2 cellular contexts compared by ENCODE assay signal in the genomic region with DNA sequence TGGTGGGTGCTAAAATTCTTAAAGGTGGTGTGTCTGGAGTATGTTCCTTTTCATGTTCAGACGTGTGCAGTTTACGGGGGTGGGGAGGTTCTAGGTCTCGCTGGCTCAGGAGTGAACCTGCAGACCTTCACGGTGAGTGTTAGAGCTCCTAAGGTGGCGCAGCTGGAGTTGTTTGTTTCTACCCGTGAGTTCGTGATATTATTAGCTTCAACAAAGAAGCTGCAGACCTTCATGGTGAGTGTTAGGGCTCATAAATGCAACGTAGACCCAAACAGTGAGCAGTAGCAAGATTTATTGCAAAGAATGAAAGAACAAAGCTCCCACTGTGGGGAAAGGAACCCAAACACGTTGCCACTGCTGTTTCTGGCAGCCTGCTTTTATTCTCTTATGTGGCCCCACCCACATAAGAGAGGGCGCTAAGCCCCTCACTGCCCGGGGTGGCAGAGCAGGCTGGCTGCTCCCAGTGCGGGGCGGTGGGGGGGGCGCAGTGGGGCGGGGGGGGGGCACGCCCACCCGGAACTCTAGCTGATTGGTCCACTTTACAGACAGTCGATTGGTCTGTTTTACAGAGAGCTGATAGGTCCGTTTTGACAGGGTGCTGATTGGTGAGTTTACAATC.
A peak's percentile ranks its signal among the peaks of the same experiment; 100 is the strongest.
TF ChIP-seq lines count a peak whose summit lies in the region.

No MANE protein-coding gene starts in this region.

TF ChIP-seq in HCT116, 20 proteins besides CTCF, POLR2A, EP300 and RAD21:
- TF ChIP-seq ZNF274 (IDR thresholded peaks at IDR 0.05; ENCODE audit: low read depth, low read length) = no peak
- TF ChIP-seq, protein P1, sequence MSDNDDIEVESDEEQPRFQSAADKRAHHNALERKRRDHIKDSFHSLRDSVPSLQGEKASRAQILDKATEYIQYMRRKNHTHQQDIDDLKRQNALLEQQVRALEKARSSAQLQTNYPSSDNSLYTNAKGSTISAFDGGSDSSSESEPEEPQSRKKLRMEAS (IDR thresholded peaks at IDR 0.05) = no peak
- TF ChIP-seq CEBPB (IDR thresholded peaks at IDR 0.05; ENCODE audit: low read depth) = no peak
- no peak for TF ChIP-seq FOSL1 (IDR thresholded peaks at IDR 0.05; ENCODE audit: low read depth)
- TF ChIP-seq, protein P2, sequence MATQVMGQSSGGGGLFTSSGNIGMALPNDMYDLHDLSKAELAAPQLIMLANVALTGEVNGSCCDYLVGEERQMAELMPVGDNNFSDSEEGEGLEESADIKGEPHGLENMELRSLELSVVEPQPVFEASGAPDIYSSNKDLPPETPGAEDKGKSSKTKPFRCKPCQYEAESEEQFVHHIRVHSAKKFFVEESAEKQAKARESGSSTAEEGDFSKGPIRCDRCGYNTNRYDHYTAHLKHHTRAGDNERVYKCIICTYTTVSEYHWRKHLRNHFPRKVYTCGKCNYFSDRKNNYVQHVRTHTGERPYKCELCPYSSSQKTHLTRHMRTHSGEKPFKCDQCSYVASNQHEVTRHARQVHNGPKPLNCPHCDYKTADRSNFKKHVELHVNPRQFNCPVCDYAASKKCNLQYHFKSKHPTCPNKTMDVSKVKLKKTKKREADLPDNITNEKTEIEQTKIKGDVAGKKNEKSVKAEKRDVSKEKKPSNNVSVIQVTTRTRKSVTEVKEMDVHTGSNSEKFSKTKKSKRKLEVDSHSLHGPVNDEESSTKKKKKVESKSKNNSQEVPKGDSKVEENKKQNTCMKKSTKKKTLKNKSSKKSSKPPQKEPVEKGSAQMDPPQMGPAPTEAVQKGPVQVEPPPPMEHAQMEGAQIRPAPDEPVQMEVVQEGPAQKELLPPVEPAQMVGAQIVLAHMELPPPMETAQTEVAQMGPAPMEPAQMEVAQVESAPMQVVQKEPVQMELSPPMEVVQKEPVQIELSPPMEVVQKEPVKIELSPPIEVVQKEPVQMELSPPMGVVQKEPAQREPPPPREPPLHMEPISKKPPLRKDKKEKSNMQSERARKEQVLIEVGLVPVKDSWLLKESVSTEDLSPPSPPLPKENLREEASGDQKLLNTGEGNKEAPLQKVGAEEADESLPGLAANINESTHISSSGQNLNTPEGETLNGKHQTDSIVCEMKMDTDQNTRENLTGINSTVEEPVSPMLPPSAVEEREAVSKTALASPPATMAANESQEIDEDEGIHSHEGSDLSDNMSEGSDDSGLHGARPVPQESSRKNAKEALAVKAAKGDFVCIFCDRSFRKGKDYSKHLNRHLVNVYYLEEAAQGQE (IDR thresholded peaks at IDR 0.05; ENCODE audit: low read depth) = no peak
- TF ChIP-seq EZH2phosphoT487 (IDR thresholded peaks at IDR 0.05; ENCODE audit: borderline replicate concordance) = no peak
- TF ChIP-seq JUND (IDR thresholded peaks at IDR 0.05) = no peak
- TF ChIP-seq EGR1 (IDR thresholded peaks at IDR 0.05; ENCODE audit: low read depth) = no peak
- no peak for TF ChIP-seq CBX3 (IDR thresholded peaks at IDR 0.05; ENCODE audit: low read depth)
- no peak for TF ChIP-seq SRF (IDR thresholded peaks at IDR 0.05; ENCODE audit: low read depth)
- no peak for TF ChIP-seq YY1 (IDR thresholded peaks at IDR 0.05; ENCODE audit: extremely low read depth, insufficient replicate concordance, low read depth, low read length)
- TF ChIP-seq ZFX (IDR thresholded peaks at IDR 0.05) = no peak
- TF ChIP-seq ELF1 (IDR thresholded peaks at IDR 0.05; ENCODE audit: borderline replicate concordance, low read depth) = no peak
- TF ChIP-seq, protein P3, sequence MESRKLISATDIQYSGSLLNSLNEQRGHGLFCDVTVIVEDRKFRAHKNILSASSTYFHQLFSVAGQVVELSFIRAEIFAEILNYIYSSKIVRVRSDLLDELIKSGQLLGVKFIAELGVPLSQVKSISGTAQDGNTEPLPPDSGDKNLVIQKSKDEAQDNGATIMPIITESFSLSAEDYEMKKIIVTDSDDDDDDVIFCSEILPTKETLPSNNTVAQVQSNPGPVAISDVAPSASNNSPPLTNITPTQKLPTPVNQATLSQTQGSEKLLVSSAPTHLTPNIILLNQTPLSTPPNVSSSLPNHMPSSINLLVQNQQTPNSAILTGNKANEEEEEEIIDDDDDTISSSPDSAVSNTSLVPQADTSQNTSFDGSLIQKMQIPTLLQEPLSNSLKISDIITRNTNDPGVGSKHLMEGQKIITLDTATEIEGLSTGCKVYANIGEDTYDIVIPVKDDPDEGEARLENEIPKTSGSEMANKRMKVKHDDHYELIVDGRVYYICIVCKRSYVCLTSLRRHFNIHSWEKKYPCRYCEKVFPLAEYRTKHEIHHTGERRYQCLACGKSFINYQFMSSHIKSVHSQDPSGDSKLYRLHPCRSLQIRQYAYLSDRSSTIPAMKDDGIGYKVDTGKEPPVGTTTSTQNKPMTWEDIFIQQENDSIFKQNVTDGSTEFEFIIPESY (IDR thresholded peaks at IDR 0.05; ENCODE audit: extremely low read depth, insufficient replicate concordance, low read length) = no peak
- TF ChIP-seq SIN3A (IDR thresholded peaks at IDR 0.05; ENCODE audit: low read depth) = no peak
- TF ChIP-seq, protein P4, sequence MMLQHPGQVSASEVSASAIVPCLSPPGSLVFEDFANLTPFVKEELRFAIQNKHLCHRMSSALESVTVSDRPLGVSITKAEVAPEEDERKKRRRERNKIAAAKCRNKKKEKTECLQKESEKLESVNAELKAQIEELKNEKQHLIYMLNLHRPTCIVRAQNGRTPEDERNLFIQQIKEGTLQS (IDR thresholded peaks at IDR 0.05) = no peak
- TF ChIP-seq TCF7L2 (IDR thresholded peaks at IDR 0.05; ENCODE audit: borderline replicate concordance, extremely low read depth, insufficient read depth, insufficient read length) = no peak
- TF ChIP-seq EZH2 (IDR thresholded peaks at IDR 0.05) = no peak
- TF ChIP-seq SP1 (IDR thresholded peaks at IDR 0.05; ENCODE audit: low read depth) = no peak
- TF ChIP-seq POLR2AphosphoS5 (IDR thresholded peaks at IDR 0.05; ENCODE audit: low read depth, low read length) = no peak
TF ChIP-seq in HCT116: peak in this region for 0.

TF ChIP-seq in K562, 482 proteins besides CTCF, POLR2A, EP300 and RAD21:
- TF ChIP-seq, protein P5, sequence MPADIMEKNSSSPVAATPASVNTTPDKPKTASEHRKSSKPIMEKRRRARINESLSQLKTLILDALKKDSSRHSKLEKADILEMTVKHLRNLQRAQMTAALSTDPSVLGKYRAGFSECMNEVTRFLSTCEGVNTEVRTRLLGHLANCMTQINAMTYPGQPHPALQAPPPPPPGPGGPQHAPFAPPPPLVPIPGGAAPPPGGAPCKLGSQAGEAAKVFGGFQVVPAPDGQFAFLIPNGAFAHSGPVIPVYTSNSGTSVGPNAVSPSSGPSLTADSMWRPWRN (IDR thresholded peaks at IDR 0.05; ENCODE audit: low read depth) = no peak
- TF ChIP-seq MCM2 (IDR thresholded peaks at IDR 0.05; ENCODE audit: low read depth) = no peak
- TF ChIP-seq, protein P6, sequence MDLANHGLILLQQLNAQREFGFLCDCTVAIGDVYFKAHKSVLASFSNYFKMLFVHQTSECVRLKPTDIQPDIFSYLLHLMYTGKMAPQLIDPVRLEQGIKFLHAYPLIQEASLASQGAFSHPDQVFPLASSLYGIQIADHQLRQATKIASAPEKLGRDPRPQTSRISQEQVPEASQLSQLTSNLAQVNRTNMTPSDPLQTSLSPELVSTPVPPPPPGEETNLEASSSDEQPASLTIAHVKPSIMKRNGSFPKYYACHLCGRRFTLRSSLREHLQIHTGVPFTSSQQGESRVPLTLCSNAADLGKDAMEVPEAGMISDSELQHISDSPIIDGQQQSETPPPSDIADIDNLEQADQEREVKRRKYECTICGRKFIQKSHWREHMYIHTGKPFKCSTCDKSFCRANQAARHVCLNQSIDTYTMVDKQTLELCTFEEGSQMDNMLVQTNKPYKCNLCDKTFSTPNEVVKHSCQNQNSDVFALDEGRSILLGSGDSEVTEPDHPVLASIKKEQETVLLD (IDR thresholded peaks at IDR 0.05) = no peak
- TF ChIP-seq, protein P7, sequence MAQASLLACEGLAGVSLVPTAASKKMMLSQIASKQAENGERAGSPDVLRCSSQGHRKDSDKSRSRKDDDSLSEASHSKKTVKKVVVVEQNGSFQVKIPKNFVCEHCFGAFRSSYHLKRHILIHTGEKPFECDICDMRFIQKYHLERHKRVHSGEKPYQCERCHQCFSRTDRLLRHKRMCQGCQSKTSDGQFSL (CRISPR knock-in tag; IDR thresholded peaks at IDR 0.05) = no peak
- TF ChIP-seq, protein P7 (tag; IDR thresholded peaks at IDR 0.05) = peak in 1 of 2 experiments; percentile 40; a peak in 1 of 4 replicates
- no peak for TF ChIP-seq PHTF2 (CRISPR knock-in tag; IDR thresholded peaks at IDR 0.05)
